Comparison of ENCODE assay signal across 9 cellular contexts in the genomic region with DNA sequence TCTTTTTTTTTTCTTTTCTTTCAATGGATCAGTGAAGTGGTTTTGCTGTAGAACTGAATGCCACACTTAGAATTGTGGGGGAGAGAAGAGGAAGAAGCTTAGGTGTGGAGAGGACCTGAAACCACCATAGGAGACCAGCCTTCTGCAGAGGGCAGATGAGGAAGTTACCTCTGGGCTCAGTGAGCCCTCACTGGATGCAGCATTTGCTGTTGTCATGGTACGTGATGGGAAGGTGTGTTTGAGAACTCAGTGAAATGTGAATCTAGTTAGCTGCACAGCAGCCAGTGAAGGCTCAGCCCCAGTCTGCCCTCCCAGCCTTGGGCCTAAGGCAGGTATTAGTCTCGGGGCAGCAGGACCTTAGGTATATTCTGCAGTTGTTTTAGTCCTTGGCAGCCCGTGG. TPM values are rescaled to one million over a fixed set of nuclear protein-coding genes. Genes with fewer than 3 reads are reported as not detected.
DNase-seq lines count a peak whose midpoint lies in the region; ATAC-seq, FAIRE-seq and TF ChIP-seq lines count a peak whose summit lies in the region.
"Had no signal": no experiment of that assay in that cellular context is flagged by ENCODE, and none has a peak within 500 bp of the region (broad histone marks: within the 10 kb centered on the region; RNA-seq: fewer than 3 reads in every experiment).

No MANE protein-coding gene starts in this region.

- intact Hi-C loops in uterus (cut with DNase I; ENCODE audit: low total_unique reads): no loop called here

- no peaks in the 10 kb centered on the region for H3K27me3 ChIP-seq in uterus

- H3K4me1 Mint-ChIP-seq in central memory CD8-positive, alpha-beta T cell: peaks cover 78% of the 10 kb centered on the region
- H3K4me1 Mint-ChIP-seq in nephron progenitor cell: peaks cover 5% of the 10 kb centered on the region

- ATAC-seq in GM21367 (IDR thresholded peaks at IDR 0.05; ENCODE audit: unreplicated experiment): peak; percentile 99
- ATAC-seq in HG03460 (IDR thresholded peaks at IDR 0.05; ENCODE audit: unreplicated experiment): peak; percentile 100
- peak; percentile 92 for ATAC-seq in central memory CD8-positive, alpha-beta T cell (replicated peaks; ENCODE audit: extremely low read depth, poor library complexity, severe bottlenecking)

- TF ChIP-seq POLR2A in GM12892 (IDR thresholded peaks at IDR 0.05; ENCODE audit: low read depth, low read length): no peak
- TF ChIP-seq POLR2A in uterus (IDR thresholded peaks at IDR 0.05): no peak

- DNase-seq in GM12892 (ENCODE audit: insufficient read length): no peak
- DNase-seq in central memory CD8-positive, alpha-beta T cell (ENCODE audit: low spot score in 2 of 2): no peak
- DNase-seq in uterus: no peak
- DNase-seq in nephron progenitor cell: no peak
- DNase-seq in activated CD8-positive, alpha-beta memory T cell treated with anti-CD3 and anti-CD28 coated beads, Interleukin-2, amount 50 U/mL, for 4 hours: no peak
- DNase-seq in activated effector memory CD4-positive, alpha-beta T cell treated with Interleukin-2 at 50 U/mL for 16 hours: no peak

- H3K9me3 Mint-ChIP-seq in central memory CD8-positive, alpha-beta T cell: no peaks in the 10 kb centered on the region
- no peaks in the 10 kb centered on the region for H3K9me3 Mint-ChIP-seq in nephron progenitor cell

- H3K27me3 Mint-ChIP-seq in central memory CD8-positive, alpha-beta T cell: no peaks in the 10 kb centered on the region
- H3K27me3 Mint-ChIP-seq in nephron progenitor cell (ENCODE audit: low read depth, poor library complexity): peaks cover 6% of the 10 kb centered on the region

- FAIRE-seq in GM12892 (lab: Jason Lieb, UNC): peak; percentile 95
- FAIRE-seq: TTC549 had no signal

- H3K4me3 ChIP-seq in uterus: no peak overlapping the region

- H3K4me3 Mint-ChIP-seq in central memory CD8-positive, alpha-beta T cell: peak overlapping the region; percentile 0
- H3K4me3 Mint-ChIP-seq in nephron progenitor cell: no peak overlapping the region

- H3K36me3 Mint-ChIP-seq in central memory CD8-positive, alpha-beta T cell (ENCODE audit: insufficient read depth): peaks cover 41% of the 10 kb centered on the region
- H3K36me3 Mint-ChIP-seq in nephron progenitor cell (ENCODE audit: low read depth): peaks cover 4% of the 10 kb centered on the region

- H3K36me3 ChIP-seq in uterus: no peaks in the 10 kb centered on the region

- H3K27ac ChIP-seq in uterus: no peak overlapping the region

- no peaks in the 10 kb centered on the region for H3K4me1 ChIP-seq in uterus

- H3K9me3 ChIP-seq in uterus: no peaks in the 10 kb centered on the region

- H3K27ac Mint-ChIP-seq in central memory CD8-positive, alpha-beta T cell (ENCODE audit: low read depth): peak overlapping the region; percentile 60
- no peak overlapping the region for H3K27ac Mint-ChIP-seq in nephron progenitor cell

- no peak for TF ChIP-seq CTCF in uterus (IDR thresholded peaks at IDR 0.05)
- TF ChIP-seq CTCF in nephron progenitor cell (IDR thresholded peaks at IDR 0.05): no peak

RNA-seq across cellular contexts. Expression of gene CYFIP2, which starts 17.5 kb away (rescaled TPM):
- 69.7 TPM for polyA plus RNA-seq in GM12892 (2012; ENCODE audit: missing spikeins)
- 10 to 100 TPM; 11.3 to 51.5 (median 13.6) TPM for total RNA-seq in uterus
